ENCODE assay signal across 3 cellular contexts in the genomic region with DNA sequence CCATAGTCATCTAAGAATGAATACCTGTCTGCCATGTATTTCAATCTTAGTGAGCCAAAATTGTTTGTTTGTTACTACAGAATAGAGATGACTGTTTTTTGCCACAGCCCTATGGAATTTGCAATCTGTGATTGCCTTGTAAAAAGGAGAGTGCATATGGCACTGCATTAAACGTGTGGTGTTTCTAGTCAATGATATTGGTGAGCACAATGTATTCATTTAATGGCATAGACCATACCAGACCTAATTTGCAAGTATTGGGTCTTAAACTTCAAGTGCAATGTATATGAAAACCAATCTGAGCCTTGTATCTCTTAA.
A peak's percentile ranks its signal among the peaks of the same experiment; 100 is the strongest.
TF ChIP-seq lines count a peak whose summit lies in the region.

No MANE protein-coding gene starts in this region.

TF ChIP-seq in GM12891, 5 proteins besides CTCF, POLR2A, EP300 and RAD21:
- 0 out of 2 replicates have a peak, but pooled peaks have one; percentile 43 for TF ChIP-seq POLR2AphosphoS5 (IDR thresholded peaks at IDR 0.05; ENCODE audit: low read depth, low read length)
- TF ChIP-seq TAF1 (IDR thresholded peaks at IDR 0.05; ENCODE audit: low read depth, low read length): no peak
- TF ChIP-seq POU2F2 (IDR thresholded peaks at IDR 0.05; ENCODE audit: low read depth, low read length): no peak
TF ChIP-seq in GM12891: peak in this region for 1.

TF ChIP-seq in IMR-90, 13 proteins besides CTCF, POLR2A, EP300 and RAD21:
- TF ChIP-seq MAFK (IDR thresholded peaks at IDR 0.05; ENCODE audit: low read depth, low read length): no peak
- no peak for TF ChIP-seq RCOR1 (IDR thresholded peaks at IDR 0.05; ENCODE audit: insufficient replicate concordance, low read length)
- TF ChIP-seq, protein P1, sequence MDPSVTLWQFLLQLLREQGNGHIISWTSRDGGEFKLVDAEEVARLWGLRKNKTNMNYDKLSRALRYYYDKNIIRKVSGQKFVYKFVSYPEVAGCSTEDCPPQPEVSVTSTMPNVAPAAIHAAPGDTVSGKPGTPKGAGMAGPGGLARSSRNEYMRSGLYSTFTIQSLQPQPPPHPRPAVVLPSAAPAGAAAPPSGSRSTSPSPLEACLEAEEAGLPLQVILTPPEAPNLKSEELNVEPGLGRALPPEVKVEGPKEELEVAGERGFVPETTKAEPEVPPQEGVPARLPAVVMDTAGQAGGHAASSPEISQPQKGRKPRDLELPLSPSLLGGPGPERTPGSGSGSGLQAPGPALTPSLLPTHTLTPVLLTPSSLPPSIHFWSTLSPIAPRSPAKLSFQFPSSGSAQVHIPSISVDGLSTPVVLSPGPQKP (IDR thresholded peaks at IDR 0.05; ENCODE audit: borderline replicate concordance, low read depth, low read length): no peak
- no peak for TF ChIP-seq MXI1 (IDR thresholded peaks at IDR 0.05; ENCODE audit: borderline replicate concordance, low read depth, low read length)
- TF ChIP-seq RFX5 (IDR thresholded peaks at IDR 0.05; ENCODE audit: low read depth, low read length): no peak
- TF ChIP-seq CHD1 (IDR thresholded peaks at IDR 0.05; ENCODE audit: low read depth, low read length): no peak
- no peak for TF ChIP-seq NFE2L2 (IDR thresholded peaks at IDR 0.05; ENCODE audit: low read depth, low read length)
- no peak for TF ChIP-seq SMC3 (IDR thresholded peaks at IDR 0.05; ENCODE audit: low read depth, low read length)
- no peak for TF ChIP-seq BHLHE40 (IDR thresholded peaks at IDR 0.05; ENCODE audit: low read depth, low read length)
- no peak for TF ChIP-seq CEBPB (IDR thresholded peaks at IDR 0.05; ENCODE audit: low read depth, low read length)
- TF ChIP-seq, protein P2, sequence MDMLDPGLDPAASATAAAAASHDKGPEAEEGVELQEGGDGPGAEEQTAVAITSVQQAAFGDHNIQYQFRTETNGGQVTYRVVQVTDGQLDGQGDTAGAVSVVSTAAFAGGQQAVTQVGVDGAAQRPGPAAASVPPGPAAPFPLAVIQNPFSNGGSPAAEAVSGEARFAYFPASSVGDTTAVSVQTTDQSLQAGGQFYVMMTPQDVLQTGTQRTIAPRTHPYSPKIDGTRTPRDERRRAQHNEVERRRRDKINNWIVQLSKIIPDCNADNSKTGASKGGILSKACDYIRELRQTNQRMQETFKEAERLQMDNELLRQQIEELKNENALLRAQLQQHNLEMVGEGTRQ (IDR thresholded peaks at IDR 0.05; ENCODE audit: low read depth, low read length): no peak
- no peak for TF ChIP-seq MAZ (IDR thresholded peaks at IDR 0.05; ENCODE audit: borderline replicate concordance, low read depth, low read length)
- no peak for TF ChIP-seq FOS (IDR thresholded peaks at IDR 0.05; ENCODE audit: low read depth, low read length)

TF ChIP-seq in GM12878, 131 proteins besides CTCF, POLR2A, EP300 and RAD21:
- TF ChIP-seq CREM (IDR thresholded peaks at IDR 0.05; ENCODE audit: low read depth): no peak
- no peak for TF ChIP-seq GABPA (IDR thresholded peaks at IDR 0.05; ENCODE audit: low read depth)
- TF ChIP-seq, protein P3, sequence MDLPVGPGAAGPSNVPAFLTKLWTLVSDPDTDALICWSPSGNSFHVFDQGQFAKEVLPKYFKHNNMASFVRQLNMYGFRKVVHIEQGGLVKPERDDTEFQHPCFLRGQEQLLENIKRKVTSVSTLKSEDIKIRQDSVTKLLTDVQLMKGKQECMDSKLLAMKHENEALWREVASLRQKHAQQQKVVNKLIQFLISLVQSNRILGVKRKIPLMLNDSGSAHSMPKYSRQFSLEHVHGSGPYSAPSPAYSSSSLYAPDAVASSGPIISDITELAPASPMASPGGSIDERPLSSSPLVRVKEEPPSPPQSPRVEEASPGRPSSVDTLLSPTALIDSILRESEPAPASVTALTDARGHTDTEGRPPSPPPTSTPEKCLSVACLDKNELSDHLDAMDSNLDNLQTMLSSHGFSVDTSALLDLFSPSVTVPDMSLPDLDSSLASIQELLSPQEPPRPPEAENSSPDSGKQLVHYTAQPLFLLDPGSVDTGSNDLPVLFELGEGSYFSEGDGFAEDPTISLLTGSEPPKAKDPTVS (IDR thresholded peaks at IDR 0.05; ENCODE audit: low read depth, low read length): no peak
- TF ChIP-seq, protein P4, sequence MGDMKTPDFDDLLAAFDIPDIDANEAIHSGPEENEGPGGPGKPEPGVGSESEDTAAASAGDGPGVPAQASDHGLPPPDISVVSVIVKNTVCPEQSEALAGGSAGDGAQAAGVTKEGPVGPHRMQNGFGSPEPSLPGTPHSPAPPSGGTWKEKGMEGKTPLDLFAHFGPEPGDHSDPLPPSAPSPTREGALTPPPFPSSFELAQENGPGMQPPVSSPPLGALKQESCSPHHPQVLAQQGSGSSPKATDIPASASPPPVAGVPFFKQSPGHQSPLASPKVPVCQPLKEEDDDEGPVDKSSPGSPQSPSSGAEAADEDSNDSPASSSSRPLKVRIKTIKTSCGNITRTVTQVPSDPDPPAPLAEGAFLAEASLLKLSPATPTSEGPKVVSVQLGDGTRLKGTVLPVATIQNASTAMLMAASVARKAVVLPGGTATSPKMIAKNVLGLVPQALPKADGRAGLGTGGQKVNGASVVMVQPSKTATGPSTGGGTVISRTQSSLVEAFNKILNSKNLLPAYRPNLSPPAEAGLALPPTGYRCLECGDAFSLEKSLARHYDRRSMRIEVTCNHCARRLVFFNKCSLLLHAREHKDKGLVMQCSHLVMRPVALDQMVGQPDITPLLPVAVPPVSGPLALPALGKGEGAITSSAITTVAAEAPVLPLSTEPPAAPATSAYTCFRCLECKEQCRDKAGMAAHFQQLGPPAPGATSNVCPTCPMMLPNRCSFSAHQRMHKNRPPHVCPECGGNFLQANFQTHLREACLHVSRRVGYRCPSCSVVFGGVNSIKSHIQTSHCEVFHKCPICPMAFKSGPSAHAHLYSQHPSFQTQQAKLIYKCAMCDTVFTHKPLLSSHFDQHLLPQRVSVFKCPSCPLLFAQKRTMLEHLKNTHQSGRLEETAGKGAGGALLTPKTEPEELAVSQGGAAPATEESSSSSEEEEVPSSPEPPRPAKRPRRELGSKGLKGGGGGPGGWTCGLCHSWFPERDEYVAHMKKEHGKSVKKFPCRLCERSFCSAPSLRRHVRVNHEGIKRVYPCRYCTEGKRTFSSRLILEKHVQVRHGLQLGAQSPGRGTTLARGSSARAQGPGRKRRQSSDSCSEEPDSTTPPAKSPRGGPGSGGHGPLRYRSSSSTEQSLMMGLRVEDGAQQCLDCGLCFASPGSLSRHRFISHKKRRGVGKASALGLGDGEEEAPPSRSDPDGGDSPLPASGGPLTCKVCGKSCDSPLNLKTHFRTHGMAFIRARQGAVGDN (IDR thresholded peaks at IDR 0.05): no peak
- no peak for TF ChIP-seq SRF (IDR thresholded peaks at IDR 0.05; ENCODE audit: low read depth in 2 of 2, low read length in 2 of 2)
